Comparison of ENCODE assay signal across 8 cellular contexts in genomic region chr1:33472349-33472980, GRCh38. TPM values are rescaled to one million over a fixed set of nuclear protein-coding genes. Genes with fewer than 3 reads are reported as not detected.
DNase-seq lines count a peak whose midpoint lies in the region; ATAC-seq and TF ChIP-seq lines count a peak whose summit lies in the region.

Gene ZSCAN20, plus strand, starts transcription at chr1:33472645. Its CDS starts 6,644 bp downstream, at chr1:33479289.

- peak within 1 kb of the TSS; percentile 10 for H3K18ac ChIP-seq in trophoblast cell (ENCODE audit: low read length)

- peak within 1 kb of the TSS; percentile 26 for H3K4ac ChIP-seq in trophoblast cell (ENCODE audit: low read depth, low read length)

- in situ Hi-C loops in transverse colon (cut with MboI; ENCODE audit: low pct_ligation_motif_present in 1 of 4, low pct_unique_long_range_greater_than_20kb in 1 of 4, low sequenced_read_pairs in 3 of 4): loop anchor here in 2 of 4 donors (10.0 to 25.0 kb wide), 3 partner anchors 110 to 185 kb away; no protein-coding TSS in a partner anchor

- H2BK12ac ChIP-seq in trophoblast cell (ENCODE audit: low read length): no peak within 1 kb of the TSS

- H3K27me3 ChIP-seq in adrenal gland (no peaks in the 10 kb centered on the region), heart left ventricle (no peaks in the 10 kb centered on the region), trophoblast cell (ENCODE audit: insufficient read depth, low read length) (no peaks in the 10 kb centered on the region), transverse colon (no peaks in the 10 kb centered on the region)

- no peak within 1 kb of the TSS for H2BK120ac ChIP-seq in trophoblast cell (ENCODE audit: insufficient read depth, low read length, poor library complexity)

- H3K27ac ChIP-seq in adrenal gland: peak within 1 kb of the TSS in 3 of 5 donors; percentile 48 to 68 (median 58)
- peak within 1 kb of the TSS; percentile 76 to 90 (median 86) for H3K27ac ChIP-seq in heart left ventricle
- no peak within 1 kb of the TSS for H3K27ac ChIP-seq in trophoblast cell (ENCODE audit: low read depth, low read length)
- peak within 1 kb of the TSS; percentile 69 to 88 (median 84) for H3K27ac ChIP-seq in transverse colon

- no peak for TF ChIP-seq EP300 in transverse colon (IDR thresholded peaks at IDR 0.05; ENCODE audit: low read depth)

- H3K9me3 ChIP-seq in adrenal gland (replicated peaks in 1 of 3) (no peaks in the 10 kb centered on the region), heart left ventricle (no peaks in the 10 kb centered on the region), trophoblast cell (ENCODE audit: insufficient read depth, low read depth, low read length) (no peaks in the 10 kb centered on the region), transverse colon (no peaks in the 10 kb centered on the region)

- 0 to 1% (median 1%) methylated on average over 13 to 37 of the region's 37 CpGs for WGBS in adrenal gland, 4 donors
- WGBS in heart left ventricle, 4 donors: 1% methylated on average over 37 of the region's 37 CpGs
- WGBS in trophoblast cell (ENCODE audit: extremely low coverage, insufficient coverage, insufficient read length): no CpG with 5 or more reads among the region's 37 CpGs
- 0 to 1% methylated on average over 14 to 31 of the region's 37 CpGs for WGBS in transverse colon (ENCODE audit: low coverage in 1 of 2), 2 donors

- peak within 1 kb of the TSS; percentile 82 for H3K9ac ChIP-seq in trophoblast cell (ENCODE audit: low read length)

- DNase-seq in NCI-H1436 (lab: John Stamatoyannopoulos, UW) (peak; percentile 96), SW480 (ENCODE audit: low spot score) (peak; percentile 98), adrenal gland (peak; percentile 96 to 100 (median 98)), heart left ventricle (peak; percentile 98 to 99 (median 98)), trophoblast cell (peak; percentile 96), transverse colon (peak; percentile 98)

- intact Hi-C loops in adrenal gland (cut with DNase I) (loop anchor here (5.0 to 10.0 kb wide), 2 partner anchors 140 to 142 kb away; no protein-coding TSS in a partner anchor), heart left ventricle (cut with DNase I) (loop anchor here (2.0 to 10.0 kb wide), 15 partner anchors 40 to 378 kb away; partner anchors contain the start of gene PHC2 (in 1 of the 10)), transverse colon (cut with DNase I; ENCODE audit: low total_unique reads) (no loop called here)

- peak within 1 kb of the TSS; percentile 25 for H2AK5ac ChIP-seq in trophoblast cell (ENCODE audit: low read length)

- peak; percentile 95 for ATAC-seq in HG02798 (IDR thresholded peaks at IDR 0.05; ENCODE audit: poor library complexity, unreplicated experiment)
- ATAC-seq in heart left ventricle: peak; percentile 90 to 94 (median 94)

- peak within 1 kb of the TSS; percentile 75 for H3K14ac ChIP-seq in trophoblast cell (ENCODE audit: low read length)

- no peaks in the 10 kb centered on the region for H3K36me3 ChIP-seq in adrenal gland (replicated peaks in 1 of 2)
- no peaks in the 10 kb centered on the region for H3K36me3 ChIP-seq in heart left ventricle
- H3K36me3 ChIP-seq in trophoblast cell (ENCODE audit: control insufficient read depth in 1 of 2, insufficient read depth in 2 of 2, low read length in 2 of 2): no peaks in the 10 kb centered on the region
- no peaks in the 10 kb centered on the region for H3K36me3 ChIP-seq in transverse colon

- TF ChIP-seq CTCF in GM12875 (IDR thresholded peaks at IDR 0.05; ENCODE audit: borderline replicate concordance, insufficient read depth, low read depth, low read length) (no peak), adrenal gland (IDR thresholded peaks at IDR 0.05) (no peak), heart left ventricle (IDR thresholded peaks at IDR 0.05) (no peak), transverse colon (IDR thresholded peaks at IDR 0.05) (no peak)

- H2AFZ ChIP-seq in trophoblast cell (ENCODE audit: insufficient read depth, low read length, poor library complexity): peak within 1 kb of the TSS; percentile 61

- no peaks in the 10 kb centered on the region for H3K79me2 ChIP-seq in trophoblast cell (ENCODE audit: control insufficient read depth, insufficient read depth, low read length, poor library complexity)

- peak within 1 kb of the TSS; percentile 67 for H3K4me3 ChIP-seq in GM12875 (ENCODE audit: low read depth, low read length)
- H3K4me3 ChIP-seq in adrenal gland: peak within 1 kb of the TSS in 3 of 4 donors; percentile 44 to 82 (median 74)
- H3K4me3 ChIP-seq in heart left ventricle: peak within 1 kb of the TSS; percentile 42 to 74 (median 67)
- peak within 1 kb of the TSS; percentile 83 for H3K4me3 ChIP-seq in trophoblast cell (ENCODE audit: low read depth, low read length)
- peak within 1 kb of the TSS; percentile 55 to 83 (median 72) for H3K4me3 ChIP-seq in transverse colon

- H3K4me1 ChIP-seq in adrenal gland (replicated peaks in 1 of 2) (peaks cover 9 to 28% of the 10 kb centered on the region in 2 donors), heart left ventricle (peaks cover 3 to 50% (median 34%) of the 10 kb centered on the region in 12 donors), trophoblast cell (ENCODE audit: control insufficient read depth in 1 of 2, insufficient read depth in 2 of 2, low read length in 2 of 2) (peaks cover 0 to 8% of the 10 kb centered on the region in 2 experiments), transverse colon (peaks cover 5 to 30% (median 15%) of the 10 kb centered on the region in 4 donors)

- H4K8ac ChIP-seq in trophoblast cell (ENCODE audit: low read depth, low read length): peak within 1 kb of the TSS; percentile 86

- peaks cover 3% of the 10 kb centered on the region for H3K79me1 ChIP-seq in trophoblast cell (ENCODE audit: low read length)

- peak within 1 kb of the TSS; percentile 86 for H4K12ac ChIP-seq in trophoblast cell (ENCODE audit: low read depth, low read length)

- H2BK5ac ChIP-seq in trophoblast cell (ENCODE audit: low read depth, low read length, poor library complexity): no peak within 1 kb of the TSS

- peak within 1 kb of the TSS; percentile 46 for H4K91ac ChIP-seq in trophoblast cell (ENCODE audit: low read depth, low read length)

- peak within 1 kb of the TSS; percentile 85 for H3K4me2 ChIP-seq in trophoblast cell (ENCODE audit: low read length)

- no peak within 1 kb of the TSS for H3K23ac ChIP-seq in trophoblast cell (ENCODE audit: low read length)

- peak in 1 of 2 donors; percentile 30 for TF ChIP-seq POLR2A in adrenal gland (IDR thresholded peaks at IDR 0.05)
- TF ChIP-seq POLR2A in heart left ventricle (IDR thresholded peaks at IDR 0.05): peak in 1 of 2 donors; percentile 48
- peak; percentile 47 for TF ChIP-seq POLR2A in transverse colon (IDR thresholded peaks at IDR 0.05)

RNA-seq across cellular contexts. Expression of gene ZSCAN20, which starts in this region (rescaled TPM):
- total RNA-seq in adrenal gland (10 to 100 TPM in 1 of 8 donors, 1 to 10 TPM in 7; 3.6 to 12.7 (median 4.9) TPM), heart left ventricle (1 to 10 TPM; 3.3 to 8.8 (median 6.4) TPM), transverse colon (1 to 10 TPM; 3.7 to 5.7 (median 4.7) TPM)
- polyA plus RNA-seq in adrenal gland (1 to 10 TPM in 2 of 3 donors, under 1 TPM in 1; 0.84 to 1.8 (median 1.6) TPM), heart left ventricle (1 to 10 TPM; 1.4 to 2.8 TPM)
- 1.9 and 2.0 TPM in 2 replicates for polyA plus RNA-seq in trophoblast cell (2013)
